Comparison of ENCODE assay signal across 8 cellular contexts in the genomic region with DNA sequence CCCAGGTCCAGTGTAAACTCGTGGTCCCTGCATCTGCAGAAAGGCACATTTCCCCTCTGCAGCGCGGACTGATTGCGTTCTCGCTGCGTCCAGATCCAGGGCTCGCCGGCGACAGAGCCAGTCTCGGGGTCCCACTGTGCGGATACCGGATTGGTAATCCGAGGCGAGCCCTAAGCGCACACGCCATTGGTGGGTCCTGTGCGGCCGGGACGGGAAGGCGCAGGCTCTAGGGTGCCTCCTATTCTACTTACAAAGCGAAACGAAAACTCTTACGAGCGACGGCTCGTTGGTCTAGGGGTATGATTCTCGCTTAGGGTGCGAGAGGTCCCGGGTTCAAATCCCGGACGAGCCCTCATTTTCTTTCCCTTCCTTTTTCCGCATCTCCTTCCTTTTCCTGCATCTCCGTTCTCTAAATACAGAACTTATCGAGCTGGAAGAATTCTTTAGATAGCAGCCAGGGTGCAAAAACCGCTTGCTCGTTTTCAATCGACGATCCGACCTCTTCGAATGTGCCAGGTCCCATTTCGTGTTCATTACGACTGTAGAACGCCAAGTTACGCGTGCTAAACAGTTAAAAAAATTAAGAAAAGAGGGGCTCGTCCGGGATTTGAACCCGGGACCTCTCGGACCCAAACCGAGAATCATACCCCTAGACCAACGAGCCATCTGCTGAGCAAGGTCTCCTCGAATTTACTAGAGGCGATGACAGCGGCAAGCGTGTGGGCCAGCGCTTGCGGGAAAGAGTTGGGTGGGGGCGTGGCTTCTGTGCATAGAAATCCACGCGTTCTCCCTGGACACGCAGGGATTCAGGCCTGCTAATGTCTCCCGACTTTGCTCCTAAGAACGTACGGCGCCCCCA. TPM values are rescaled to one million over a fixed set of nuclear protein-coding genes. Genes with fewer than 3 reads are reported as not detected.
A peak's percentile ranks its signal among the peaks of the same experiment; 100 is the strongest.
DNase-seq lines count a peak whose midpoint lies in the region; ATAC-seq and TF ChIP-seq lines count a peak whose summit lies in the region.

No MANE protein-coding gene starts in this region.

- H3K27ac ChIP-seq in osteoblast (ENCODE audit: low read depth, low read length), result peak overlapping the region; percentile 89
- H3K27ac ChIP-seq in testis, result peak overlapping the region; percentile 85 to 87

- peak overlapping the region; percentile 95 for H3K4me3 Mint-ChIP-seq in activated naive CD8-positive, alpha-beta T cell

- ATAC-seq in HG02571 (IDR thresholded peaks at IDR 0.05; ENCODE audit: unreplicated experiment), result peak; percentile 58
- peak; percentile 87 for ATAC-seq in SK-N-SH treated with all-trans-retinoic acid at 6 μM for 48 hours

- 0 to 1% methylated on average over 44 to 65 of the region's 65 CpGs for WGBS in testis, 2 donors

- no peaks in the 10 kb centered on the region for H3K36me3 Mint-ChIP-seq in activated naive CD8-positive, alpha-beta T cell

- DNase-seq in GM10248 (ENCODE audit: extremely low spot score) (peak; percentile 95), NB4 (ENCODE audit: low read depth) (peak; percentile 95), head of caudate nucleus (peak; percentile 86 to 99 (median 94)), osteoblast (ENCODE audit: insufficient read length, low spot score, missing footprints) (peak; percentile 99), testis (peak; percentile 94)

- no peaks in the 10 kb centered on the region for H3K27me3 Mint-ChIP-seq in activated naive CD8-positive, alpha-beta T cell

- peaks cover 5% of the 10 kb centered on the region for H3K27me3 ChIP-seq in osteoblast (ENCODE audit: insufficient read depth, low read length)
- H3K27me3 ChIP-seq in testis, result no peaks in the 10 kb centered on the region

- H2AFZ ChIP-seq in osteoblast (ENCODE audit: low read length), result peak overlapping the region; percentile 98

- TF ChIP-seq CTCF in GM10248 (IDR thresholded peaks at IDR 0.05; ENCODE audit: control extremely low read depth, extremely low read depth, low read depth, missing control alignments) (no peak), NB4 (IDR thresholded peaks at IDR 0.05; ENCODE audit: low read depth, low read length) (no peak), osteoblast (IDR thresholded peaks at IDR 0.05; ENCODE audit: extremely low read depth, low read depth, low read length) (no peak), testis (IDR thresholded peaks at IDR 0.05) (no peak)

- TF ChIP-seq POLR2A in NB4 (IDR thresholded peaks at IDR 0.05; ENCODE audit: extremely low read depth, insufficient read length), result peak; percentile 93
- TF ChIP-seq POLR2A in testis (IDR thresholded peaks at IDR 0.05), result no peak

- H4K20me1 ChIP-seq in osteoblast (ENCODE audit: insufficient read depth, low read length), result no peaks in the 10 kb centered on the region

- peaks cover 11% of the 10 kb centered on the region for H3K4me1 ChIP-seq in osteoblast (ENCODE audit: insufficient read depth, low read length)
- H3K4me1 ChIP-seq in testis, result peaks cover 7% of the 10 kb centered on the region

- peak overlapping the region; percentile 96 for H3K4me2 ChIP-seq in osteoblast (ENCODE audit: insufficient read depth, low read length)

- peak overlapping the region; percentile 96 for H3K27ac Mint-ChIP-seq in activated naive CD8-positive, alpha-beta T cell

- H3K9me3 ChIP-seq in osteoblast (ENCODE audit: low read depth, low read length) (no peaks in the 10 kb centered on the region), testis (no peaks in the 10 kb centered on the region)

- peaks cover 36% of the 10 kb centered on the region for H3K4me1 Mint-ChIP-seq in activated naive CD8-positive, alpha-beta T cell (ENCODE audit: low read depth)

- POLR2A ChIA-PET in GM10248 (lab: Yijun Ruan, JAX), result interaction anchor here (0.5 kb wide), 1 partner anchor 677 kb away, joined by 3 read pairs; no protein-coding TSS in a partner anchor

- no peaks in the 10 kb centered on the region for H3K9me3 Mint-ChIP-seq in activated naive CD8-positive, alpha-beta T cell (ENCODE audit: low read depth)

- H3K36me3 ChIP-seq in osteoblast (ENCODE audit: insufficient read depth, low read length) (no peaks in the 10 kb centered on the region), testis (ENCODE audit: low read depth, missing control alignments) (no peaks in the 10 kb centered on the region)

- peak overlapping the region; percentile 84 for H3K4me3 ChIP-seq in NB4 (ENCODE audit: low read depth, low read length)
- peak overlapping the region; percentile 99 for H3K4me3 ChIP-seq in osteoblast (ENCODE audit: insufficient read depth, low read length)
- peak overlapping the region; percentile 61 to 88 for H3K4me3 ChIP-seq in testis

- intact Hi-C loops in head of caudate nucleus (cut with DNase I), result loop anchor here (10.0 kb wide), 1 partner anchor 209 kb away; the partner anchor contains the start of gene EMSY
- intact Hi-C loops in testis (cut with DNase I; ENCODE audit: low total_unique reads), result no loop called here

- H3K79me2 ChIP-seq in osteoblast (ENCODE audit: insufficient read depth, low read length), result no peaks in the 10 kb centered on the region

- CTCF ChIA-PET in GM10248 (lab: Yijun Ruan, JAX), result interaction anchor here (0.8 to 5.6 kb wide), 5 partner anchors 11 to 529 kb away, joined by 4 to 64 read pairs (median 10); no protein-coding TSS in a partner anchor

TF ChIP-seq in SK-N-SH treated with all-trans-retinoic acid at 6 μM for 48 hours, 23 proteins besides CTCF, POLR2A, EP300 and RAD21:
- TF ChIP-seq TSHZ2 (CRISPR knock-in tag; IDR thresholded peaks at IDR 0.05) (0 out of 2 replicates have a peak, but pooled peaks have one; percentile 22), GLIS3 (CRISPR knock-in tag; IDR thresholded peaks at IDR 0.05) (0 out of 2 replicates have a peak, but pooled peaks have one; percentile 4), OSR1 (CRISPR knock-in tag; IDR thresholded peaks at IDR 0.05) (no peak), SNAI2 (CRISPR knock-in tag; IDR thresholded peaks at IDR 0.05) (0 out of 2 replicates have a peak, but pooled peaks have one; percentile 49)

RNA-seq across cellular contexts. Expression of gene WNT11, which starts 29.2 kb away (rescaled TPM):
- under 0.01 and 0.36 TPM in 2 replicates for total RNA-seq in osteoblast
- total RNA-seq in testis, result 1 to 10 TPM; 2.8 to 4.3 TPM
- 2.7 TPM for polyA plus RNA-seq in testis (ENCODE audit: insufficient read depth, low read depth, low replicate concordance)

Comparison
In these comparisons a context has a peak if more than half of its experiments do, and no peak if none do; other contexts are left out.
1. Peak in every context shown above with its lines: DNase-seq, ATAC-seq, H3K4me3 ChIP-seq and H3K27ac ChIP-seq.